ENCODE assay signal across 12 cellular contexts in genomic region chr10:117656385-117657367, GRCh38.
DNase-seq lines count a peak whose midpoint lies in the region; ATAC-seq lines count a peak whose summit lies in the region.
"Had no signal": no experiment of that assay in that cellular context is flagged by ENCODE, and none has a peak within 500 bp of the region (broad histone marks: within the 10 kb centered on the region; RNA-seq: fewer than 3 reads in every experiment).

No MANE protein-coding gene starts in this region.

- peaks cover 6% of the 10 kb centered on the region for H3K9me3 Mint-ChIP-seq in stimulated activated effector memory CD8-positive, alpha-beta T cell treated with anti-CD3 and anti-CD28 coated beads, Interleukin-12 subunit alpha, Interleukin-12 subunit beta, amount 100 ng/mL, for 72 hours

- no peak overlapping the region for H3K4me3 Mint-ChIP-seq in stimulated activated effector memory CD8-positive, alpha-beta T cell treated with anti-CD3 and anti-CD28 coated beads, Interleukin-12 subunit alpha, Interleukin-12 subunit beta, amount 100 ng/mL, for 72 hours

- H3K36me3 Mint-ChIP-seq in stimulated activated effector memory CD8-positive, alpha-beta T cell treated with anti-CD3 and anti-CD28 coated beads, Interleukin-12 subunit alpha, Interleukin-12 subunit beta, amount 100 ng/mL, for 72 hours: no peaks in the 10 kb centered on the region

- peak; percentile 26 for DNase-seq in activated CD8-positive, alpha-beta memory T cell treated with anti-CD3 and anti-CD28 coated beads, Interleukin-2, amount 50 U/mL, for 48 hours
- DNase-seq in activated CD8-positive, alpha-beta memory T cell treated with anti-CD3 and anti-CD28 coated beads, Interleukin-2, amount 50 U/mL, for 4 hours: no peak
- no peak for DNase-seq in stimulated activated effector memory CD8-positive, alpha-beta T cell treated with anti-CD3 and anti-CD28 coated beads, Interleukin-12 subunit alpha, Interleukin-12 subunit beta, amount 100 ng/mL, for 72 hours (ENCODE audit: low spot score in 2 of 2)
- DNase-seq in HUDEP-2 (lab: John Stamatoyannopoulos, UW; ENCODE audit: unreplicated experiment in 76 of 76) (no peak), DMS 273 treated with DMSO at 0.1 percent for 48 hours (lab: John Stamatoyannopoulos, UW) (no peak), NCI-H1694 (lab: John Stamatoyannopoulos, UW) (no peak)
- DNase-seq: activated effector memory CD4-positive, alpha-beta T cell treated with Interleukin-2 at 50 U/mL for 16 hours; effector CD8-positive, alpha-beta T cell; NCI-H510A; spleen had no signal

- no peak overlapping the region for H3K27ac Mint-ChIP-seq in stimulated activated effector memory CD8-positive, alpha-beta T cell treated with anti-CD3 and anti-CD28 coated beads, Interleukin-12 subunit alpha, Interleukin-12 subunit beta, amount 100 ng/mL, for 72 hours

- peak; percentile 78 for ATAC-seq in GM21529 (IDR thresholded peaks at IDR 0.05; ENCODE audit: unreplicated experiment)
- peak; percentile 83 for ATAC-seq in HG03159 (IDR thresholded peaks at IDR 0.05; ENCODE audit: unreplicated experiment)
- ATAC-seq in stimulated activated effector memory CD8-positive, alpha-beta T cell treated with anti-CD3 and anti-CD28 coated beads, Interleukin-12 subunit alpha, Interleukin-12 subunit beta, amount 100 ng/mL, for 72 hours: peak; percentile 78

- peaks cover 4% of the 10 kb centered on the region for H3K4me1 Mint-ChIP-seq in stimulated activated effector memory CD8-positive, alpha-beta T cell treated with anti-CD3 and anti-CD28 coated beads, Interleukin-12 subunit alpha, Interleukin-12 subunit beta, amount 100 ng/mL, for 72 hours
